In the genomic region with DNA sequence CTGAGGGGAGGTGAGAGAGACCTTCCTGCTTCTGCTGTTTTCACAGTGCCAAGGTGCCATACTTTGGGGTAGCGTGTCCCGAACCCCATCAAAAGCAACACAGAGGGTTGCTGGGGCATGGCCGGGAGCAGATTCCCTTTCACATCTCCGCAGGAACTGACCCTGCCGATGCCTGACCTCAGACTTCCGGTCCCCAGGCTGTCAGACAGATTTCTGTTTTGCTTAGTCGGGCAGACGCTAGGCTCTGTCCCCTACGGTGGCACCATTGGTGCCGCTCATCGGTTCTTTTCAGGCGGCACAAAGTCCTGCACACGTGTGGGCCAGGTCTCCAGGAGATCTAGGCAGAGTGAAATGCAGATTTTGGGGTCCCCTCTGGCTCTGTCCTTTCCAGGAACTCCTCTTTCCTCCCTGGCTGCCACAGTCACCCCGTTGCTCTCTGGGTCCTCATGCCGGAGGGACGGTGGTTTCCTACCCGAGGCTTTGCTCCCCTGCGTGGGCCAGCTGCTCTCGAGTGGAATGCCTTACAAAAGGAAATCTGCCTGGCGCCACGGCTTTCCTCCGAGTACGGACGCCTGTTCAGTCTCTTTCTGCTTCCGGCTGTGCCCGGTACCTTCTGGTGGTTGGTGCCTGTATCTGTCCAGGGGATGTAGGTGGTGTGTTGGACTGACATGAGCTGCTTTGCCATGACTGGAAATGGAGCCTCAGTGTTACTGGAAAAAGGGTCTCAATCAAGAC, we compare ENCODE assay signal across 17 cellular contexts. TPM values are rescaled to one million over a fixed set of nuclear protein-coding genes. Genes with fewer than 3 reads are reported as not detected.
"Had no signal": no experiment of that assay in that cellular context is flagged by ENCODE, and none has a peak within 500 bp of the region (broad histone marks: within the 10 kb centered on the region; RNA-seq: fewer than 3 reads in every experiment).

No MANE protein-coding gene starts in this region.

- H3K27me3 ChIP-seq: tibial artery had no signal

- H3K4me1 ChIP-seq: tibial artery had no signal

- H3K4me3 ChIP-seq: tibial artery had no signal

- DNase-seq: activated CD4-positive, alpha-beta memory T cell treated with anti-CD3 and anti-CD28 coated beads for 36 hours; activated CD8-positive, alpha-beta memory T cell treated with anti-CD3 and anti-CD28 coated beads, Interleukin-2, amount 10 ng/mL, durations not matched to agents 7 days and 5 days; activated effector memory CD4-positive, alpha-beta T cell treated with Interleukin-2 at 50 U/mL for 16 hours; amygdala; central memory CD4-positive, alpha-beta T cell; effector CD8-positive, alpha-beta T cell; foreskin melanocyte; kidney glomerular epithelial cell; retina; stimulated activated CD4-positive, alpha-beta T cell treated with anti-CD3 and anti-CD28 coated beads, Interleukin-2, amount 100 ng/mL, for 48 hours; stimulated activated naive B cell treated with anti-CD40 and anti-IgM and Interleukin-4, amounts not matched to agents 10 μg/mL and 1 μg/mL and 100 μg/mL, for 72 hours; T1000; tibial artery had no signal

- H3K27ac ChIP-seq: tibial artery had no signal

- ATAC-seq: activated CD8-positive, alpha-beta memory T cell treated with anti-CD3 and anti-CD28 coated beads, Interleukin-2, amount 10 ng/mL, durations not matched to agents 7 days and 5 days; activated naive CD4-positive, alpha-beta T cell treated with anti-CD3 and anti-CD28 coated beads, Interleukin-2, amount 50 U/mL, for 72 hours; stimulated activated naive B cell treated with anti-CD40 and anti-IgM and Interleukin-4, amounts not matched to agents 10 μg/mL and 1 μg/mL and 100 μg/mL, for 72 hours; T-cell had no signal

RNA-seq across cellular contexts. Expression of a gene that starts 39.3 kb away (rescaled TPM):
- total RNA-seq: activated CD8-positive, alpha-beta memory T cell treated with anti-CD3 and anti-CD28 coated beads, Interleukin-2, amount 10 ng/mL, durations not matched to agents 7 days and 5 days; mesothelial cell of epicardium; neural crest cell had no signal

RNA-seq across cellular contexts. Expression of a gene that starts 50.2 kb away (rescaled TPM):
- total RNA-seq: mesothelial cell of epicardium, neural crest cell had no signal
